8 cellular contexts compared by ENCODE assay signal in the genomic region with DNA sequence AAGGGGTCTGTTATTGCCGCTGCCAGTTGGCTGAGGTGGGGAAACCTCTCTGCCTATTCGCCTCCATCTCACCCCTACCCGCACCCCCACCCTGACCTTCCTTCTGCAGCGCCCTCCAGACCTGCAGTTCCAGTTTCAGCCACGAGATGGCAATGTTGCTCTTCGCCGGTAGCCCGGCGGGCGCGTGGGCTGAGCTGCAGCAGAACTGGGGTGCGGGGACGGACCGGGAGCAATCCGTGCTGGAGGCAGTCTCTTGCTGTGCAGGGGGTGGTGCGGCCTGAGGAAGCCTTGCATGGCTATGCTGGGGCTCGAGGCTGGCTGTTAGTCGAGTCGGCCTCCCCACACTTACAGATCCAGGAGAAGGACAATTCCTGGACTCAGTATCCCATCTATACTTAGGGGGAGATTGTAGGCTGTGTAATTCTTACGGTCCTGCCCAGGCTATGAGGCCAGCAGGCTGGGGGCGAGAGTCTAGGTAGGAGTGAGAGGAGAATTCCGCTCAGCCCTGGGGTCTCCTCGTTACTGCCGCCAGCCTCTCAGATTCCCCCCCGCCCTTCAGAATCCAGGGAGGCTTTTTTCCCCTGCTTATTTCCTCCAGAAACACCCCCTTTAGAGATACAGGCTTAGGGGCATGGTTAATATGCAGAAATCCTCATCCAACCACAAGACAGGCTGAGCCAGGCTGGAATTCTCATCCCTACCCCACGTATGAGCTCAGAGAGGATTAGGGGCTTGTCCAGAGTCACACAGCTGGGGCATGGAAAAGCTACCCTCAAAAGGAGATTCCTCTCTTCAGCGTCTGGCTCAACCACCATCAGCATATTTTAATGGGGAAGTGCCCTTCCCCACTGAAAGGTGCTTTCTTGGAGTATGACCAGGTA. TPM values are rescaled to one million over a fixed set of nuclear protein-coding genes. Genes with fewer than 3 reads are reported as not detected.
DNase-seq lines count a peak whose midpoint lies in the region; ATAC-seq and TF ChIP-seq lines count a peak whose summit lies in the region.

No MANE protein-coding gene starts in this region.

- peaks cover 51 to 54% (median 53%) of the 10 kb centered on the region in 11 experiments for H3K27me3 ChIP-seq in BLaER1 treated with 17β-estradiol and CSF1 and Interleukin-3, amounts not matched to agents 10 nM and 100 nM

- H3K4me2 ChIP-seq in BLaER1 treated with 17β-estradiol and CSF1 and Interleukin-3, amounts not matched to agents 10 nM and 100 nM, result peak overlapping the region; percentile 44 to 94 (median 64); a peak in 21 of 22 replicates

- no peak overlapping the region for H3K9ac ChIP-seq in BLaER1 treated with 17β-estradiol and CSF1 and Interleukin-3, amounts not matched to agents 10 nM and 100 nM

- DNase-seq in NCI-H82 (lab: John Stamatoyannopoulos, UW) (peak; percentile 94), endothelial cell (ENCODE audit: low spot score) (peak; percentile 90), mucosa of descending colon (peak; percentile 78 to 86 (median 84))
- DNase-seq in activated CD8-positive, alpha-beta memory T cell treated with anti-CD3 and anti-CD28 coated beads for 1 hour (ENCODE audit: extremely low read depth in 1 of 2, low read depth in 1 of 2), result peak; percentile 27 to 71
- DNase-seq in stimulated activated CD8-positive, alpha-beta memory T cell treated with anti-CD3 and anti-CD28 coated beads, Interleukin-4, amount 100 ng/mL, for 48 hours, result peak; percentile 93

- ATAC-seq in GM19023 (IDR thresholded peaks at IDR 0.05; ENCODE audit: unreplicated experiment), result peak; percentile 71
- peak; percentile 85 for ATAC-seq in HG03378 (IDR thresholded peaks at IDR 0.05; ENCODE audit: unreplicated experiment)
- peak; percentile 81 for ATAC-seq in mucosa of descending colon

- peaks cover 5% of the 10 kb centered on the region for H3K36me3 Mint-ChIP-seq in endothelial cell (ENCODE audit: low read depth, unreplicated experiment)

- peak overlapping the region in 1 of 10 experiments; percentile 18; a peak in 1 of 20 replicates for H3K4me3 ChIP-seq in BLaER1 treated with 17β-estradiol and CSF1 and Interleukin-3, amounts not matched to agents 10 nM and 100 nM
- H3K4me3 ChIP-seq in mucosa of descending colon, result no peak overlapping the region

- H3K4me1 Mint-ChIP-seq in endothelial cell (ENCODE audit: unreplicated experiment), result peaks cover 7% of the 10 kb centered on the region

- H4K20me1 ChIP-seq in BLaER1 treated with 17β-estradiol and CSF1 and Interleukin-3, amounts not matched to agents 10 nM and 100 nM, result peaks cover 0 to 47% (median 16%) of the 10 kb centered on the region in 11 experiments; a peak in 17 of 22 replicates

- H3K36me3 ChIP-seq in BLaER1 treated with 17β-estradiol and CSF1 and Interleukin-3, amounts not matched to agents 10 nM and 100 nM, result no peaks in the 10 kb centered on the region
- no peaks in the 10 kb centered on the region for H3K36me3 ChIP-seq in mucosa of descending colon (ENCODE audit: low read depth)

- no peaks in the 10 kb centered on the region for H3K9me3 ChIP-seq in BLaER1 treated with 17β-estradiol and CSF1 and Interleukin-3, amounts not matched to agents 10 nM and 100 nM (replicated peaks in 1 of 11)
- H3K9me3 ChIP-seq in mucosa of descending colon, result no peaks in the 10 kb centered on the region

- intact Hi-C loops in mucosa of descending colon (cut with DNase I, micrococcal nuclease), result loop anchor here in 1 of 2 donors (5.0 kb wide), 1 partner anchor 219 kb away; no protein-coding TSS in a partner anchor

- peaks cover 10% of the 10 kb centered on the region for H3K27me3 Mint-ChIP-seq in endothelial cell (ENCODE audit: unreplicated experiment)

- H3K27ac Mint-ChIP-seq in endothelial cell (ENCODE audit: unreplicated experiment), result no peak overlapping the region

- peak; percentile 99 for TF ChIP-seq CTCF in endothelial cell (IDR thresholded peaks at IDR 0.05; ENCODE audit: unreplicated experiment)
- peak; percentile 96 for TF ChIP-seq CTCF in mucosa of descending colon (IDR thresholded peaks at IDR 0.05)

- H3K4me3 Mint-ChIP-seq in endothelial cell (ENCODE audit: unreplicated experiment), result no peak overlapping the region

- no peak overlapping the region for H3K27ac ChIP-seq in BLaER1 treated with 17β-estradiol and CSF1 and Interleukin-3, amounts not matched to agents 10 nM and 100 nM

- H3K9me3 Mint-ChIP-seq in endothelial cell (ENCODE audit: unreplicated experiment), result no peaks in the 10 kb centered on the region

- peaks cover 15 to 27% (median 18%) of the 10 kb centered on the region in 10 experiments for H3K4me1 ChIP-seq in BLaER1 treated with 17β-estradiol and CSF1 and Interleukin-3, amounts not matched to agents 10 nM and 100 nM
- peaks cover 12% of the 10 kb centered on the region for H3K4me1 ChIP-seq in mucosa of descending colon (ENCODE audit: low read depth)

RNA-seq across cellular contexts. Expression of gene TMEM132B, which starts 2.8 kb away (rescaled TPM):
- total RNA-seq in endothelial cell (ENCODE audit: unreplicated experiment) (2.2 TPM), mucosa of descending colon (1 to 10 TPM in 1 of 3 donors, under 1 TPM in 2; 0.20 to 4.1 (median 0.41) TPM)
